21 cellular contexts compared by ENCODE assay signal in genomic region chr9:94927762-94928158, GRCh38.
DNase-seq lines count a peak whose midpoint lies in the region; ATAC-seq and TF ChIP-seq lines count a peak whose summit lies in the region.
"Had no signal": no experiment of that assay in that cellular context is flagged by ENCODE, and none has a peak within 500 bp of the region (broad histone marks: within the 10 kb centered on the region; RNA-seq: fewer than 3 reads in every experiment).

No MANE protein-coding gene starts in this region.

- H3K36me3 ChIP-seq in PC-3 (ENCODE audit: low read depth, low read length) (no peaks in the 10 kb centered on the region), neural progenitor cell (no peaks in the 10 kb centered on the region), tibial nerve (peaks cover 0 to 5% (median 0%) of the 10 kb centered on the region in 3 donors)
- H3K36me3 ChIP-seq: right atrium auricular region, stomach had no signal

- intact Hi-C loops in PC-3 (cut with micrococcal nuclease): no loop called here

- no peak for TF ChIP-seq EP300 in tibial nerve (IDR thresholded peaks at IDR 0.05)

- H3K27ac Mint-ChIP-seq in endothelial cell (ENCODE audit: unreplicated experiment) (no peak overlapping the region), neural progenitor cell (peak overlapping the region; percentile 18)
- H3K27ac Mint-ChIP-seq: activated T-cell treated with anti-CD3 and anti-CD28 coated beads, Interleukin-2, amount 50 U/mL, for 24 hours; CD4-positive, alpha-beta T cell had no signal

- H4K20me1 ChIP-seq in PC-3 (ENCODE audit: low read length): no peaks in the 10 kb centered on the region
- no peaks in the 10 kb centered on the region for H4K20me1 ChIP-seq in neural progenitor cell (ENCODE audit: low read depth)

- no peaks in the 10 kb centered on the region for H3K9me3 ChIP-seq in PC-3 (ENCODE audit: low read length)
- no peaks in the 10 kb centered on the region for H3K9me3 ChIP-seq in neural progenitor cell (ENCODE audit: low read depth)
- H3K9me3 ChIP-seq in tibial nerve: no peaks in the 10 kb centered on the region
- H3K9me3 ChIP-seq: right atrium auricular region, stomach had no signal

- H3K4me2 ChIP-seq in PC-3 (ENCODE audit: low read length): no peak overlapping the region
- H3K4me2 ChIP-seq in neural progenitor cell: no peak overlapping the region

- peak overlapping the region; percentile 77 for H3K4me3 Mint-ChIP-seq in endothelial cell (ENCODE audit: unreplicated experiment)
- H3K4me3 Mint-ChIP-seq in neural progenitor cell: peak overlapping the region; percentile 26
- H3K4me3 Mint-ChIP-seq: activated T-cell treated with anti-CD3 and anti-CD28 coated beads, Interleukin-2, amount 50 U/mL, for 24 hours; CD4-positive, alpha-beta T cell had no signal

- H3K4me3 ChIP-seq in AG10803 (ENCODE audit: low read length): no peak overlapping the region
- no peak overlapping the region for H3K4me3 ChIP-seq in PC-3 (ENCODE audit: low read length)
- no peak overlapping the region for H3K4me3 ChIP-seq in neural progenitor cell
- no peak overlapping the region for H3K4me3 ChIP-seq in tibial nerve
- H3K4me3 ChIP-seq: K562, right atrium auricular region, stomach had no signal

- TF ChIP-seq POLR2A in tibial nerve (IDR thresholded peaks at IDR 0.05): no peak

- H3K27me3 Mint-ChIP-seq in endothelial cell (ENCODE audit: unreplicated experiment): peaks cover 5% of the 10 kb centered on the region
- peaks cover 2% of the 10 kb centered on the region for H3K27me3 Mint-ChIP-seq in neural progenitor cell (ENCODE audit: insufficient read depth, low read depth)
- H3K27me3 Mint-ChIP-seq: activated T-cell treated with anti-CD3 and anti-CD28 coated beads, Interleukin-2, amount 50 U/mL, for 24 hours; CD4-positive, alpha-beta T cell had no signal

- no peak for ATAC-seq in PC-3

- H3K9me3 Mint-ChIP-seq in endothelial cell (ENCODE audit: unreplicated experiment): no peaks in the 10 kb centered on the region
- H3K9me3 Mint-ChIP-seq in neural progenitor cell: no peaks in the 10 kb centered on the region
- H3K9me3 Mint-ChIP-seq: activated T-cell treated with anti-CD3 and anti-CD28 coated beads, Interleukin-2, amount 50 U/mL, for 24 hours; CD4-positive, alpha-beta T cell had no signal

- H3K4me1 Mint-ChIP-seq in endothelial cell (ENCODE audit: unreplicated experiment) (peaks cover 22% of the 10 kb centered on the region), neural progenitor cell (peaks cover 50% of the 10 kb centered on the region)

- CTCF ChIA-PET in PC-3 (lab: Charles Lee): no interaction called here

- H3K4me1 ChIP-seq in PC-3 (ENCODE audit: insufficient read depth, low read length) (peaks cover 23% of the 10 kb centered on the region), neural progenitor cell (peaks cover 34% of the 10 kb centered on the region), tibial nerve (peaks cover 0 to 67% (median 16%) of the 10 kb centered on the region in 4 donors)

- H3K9ac ChIP-seq in PC-3 (ENCODE audit: low read length) (peak overlapping the region; percentile 54; the same call in 1 of the 2 replicates), neural progenitor cell (no peak overlapping the region)

- H3K27me3 ChIP-seq in PC-3 (ENCODE audit: low read length): no peaks in the 10 kb centered on the region
- H3K27me3 ChIP-seq in neural progenitor cell: no peaks in the 10 kb centered on the region
- no peaks in the 10 kb centered on the region for H3K27me3 ChIP-seq in tibial nerve
- H3K27me3 ChIP-seq: right atrium auricular region, stomach had no signal

- peak; percentile 63 for DNase-seq in AG10803 (ENCODE audit: low read depth)
- DNase-seq in PC-3: no peak
- no peak for DNase-seq in endothelial cell (ENCODE audit: low spot score)
- DNase-seq in neural progenitor cell (ENCODE audit: low spot score): no peak
- no peak for DNase-seq in tibial nerve (ENCODE audit: low spot score in 2 of 2)
- no peak for DNase-seq in DMS 273 (lab: John Stamatoyannopoulos, UW; ENCODE audit: unreplicated experiment)
- no peak for DNase-seq in NOMO-1 (lab: John Stamatoyannopoulos, UW; ENCODE audit: unreplicated experiment in 2 of 2)
- DNase-seq in SHP77 treated with DMSO at 0.1 percent for 48 hours (lab: John Stamatoyannopoulos, UW): no peak
- DNase-seq: ACHN; activated CD8-positive, alpha-beta memory T cell treated with anti-CD3 and anti-CD28 coated beads for 24 hours; activated naive CD4-positive, alpha-beta T cell; activated T-cell treated with anti-CD3 and anti-CD28 coated beads, Interleukin-2, amount 50 U/mL, for 24 hours; CD4-positive, alpha-beta T cell; mammary epithelial cell; MM.1S; NCI-H1436; NCI-H524; stomach; SW 1271 had no signal

- TF ChIP-seq CTCF in AG10803 (conservative IDR thresholded peaks at IDR 0.05; ENCODE audit: low read length): no peak
- TF ChIP-seq CTCF in PC-3 (conservative IDR thresholded peaks at IDR 0.05; ENCODE audit: low read depth, low read length): no peak
- TF ChIP-seq CTCF in endothelial cell (IDR thresholded peaks at IDR 0.05; ENCODE audit: unreplicated experiment): no peak
- TF ChIP-seq CTCF in neural progenitor cell (IDR thresholded peaks at IDR 0.05): no peak
- TF ChIP-seq CTCF in tibial nerve (IDR thresholded peaks at IDR 0.05): no peak

- no TSS peak for BruUV-seq in PC-3 (replicated peaks; lab: Mats Ljungman, UMichigan)

- peaks cover 9% of the 10 kb centered on the region for H3K36me3 Mint-ChIP-seq in endothelial cell (ENCODE audit: low read depth, unreplicated experiment)
- H3K36me3 Mint-ChIP-seq in neural progenitor cell: peaks cover 13% of the 10 kb centered on the region

- no peak overlapping the region for H2AFZ ChIP-seq in PC-3 (ENCODE audit: low read length)
- H2AFZ ChIP-seq in neural progenitor cell (replicated peaks): no peak overlapping the region

- 72 to 82% methylated on average over 8 of the region's 8 CpGs for WGBS in tibial nerve, 2 donors

- no peaks in the 10 kb centered on the region for H3K9me2 ChIP-seq in PC-3 (replicated peaks; ENCODE audit: low read length)

- H3K79me2 ChIP-seq in PC-3 (ENCODE audit: low read length) (peaks cover 6% of the 10 kb centered on the region; the same call in 1 of the 2 replicates), neural progenitor cell (ENCODE audit: low read depth) (no peaks in the 10 kb centered on the region)

- POLR2A ChIA-PET in PC-3 (lab: Charles Lee; ENCODE audit: unreplicated experiment): no interaction called here

- H3F3A ChIP-seq in PC-3 (ENCODE audit: low read length, unreplicated experiment): no peaks in the 10 kb centered on the region
- peaks cover 14% of the 10 kb centered on the region for H3F3A ChIP-seq in neural progenitor cell (ENCODE audit: low read depth)

- peak overlapping the region; percentile 98 for H3K27ac ChIP-seq in PC-3 (ENCODE audit: low read length)
- no peak overlapping the region for H3K27ac ChIP-seq in neural progenitor cell
- peak overlapping the region in 2 of 4 donors; percentile 53 to 89 for H3K27ac ChIP-seq in tibial nerve
- H3K27ac ChIP-seq: stomach had no signal
